Comparison of ENCODE assay signal across 23 cellular contexts in genomic region chr1:206111528-206111927, GRCh38. TPM values are rescaled to one million over a fixed set of nuclear protein-coding genes. Genes with fewer than 3 reads are reported as not detected.
A peak's percentile ranks its signal among the peaks of the same experiment; 100 is the strongest.
DNase-seq lines count a peak whose midpoint lies in the region; ATAC-seq and TF ChIP-seq lines count a peak whose summit lies in the region.
"Had no signal": no experiment of that assay in that cellular context is flagged by ENCODE, and none has a peak within 500 bp of the region (broad histone marks: within the 10 kb centered on the region; RNA-seq: fewer than 3 reads in every experiment).

No MANE protein-coding gene starts in this region.

- no peak overlapping the region for H3K4me3 Mint-ChIP-seq in activated CD8-positive, alpha-beta memory T cell treated with anti-CD3 and anti-CD28 coated beads, Interleukin-2, amount 10 ng/mL, durations not matched to agents 7 days and 5 days
- no peak overlapping the region for H3K4me3 Mint-ChIP-seq in activated T-helper 17 cell treated with anti-CD3 and anti-CD28 coated beads, Interleukin-2, amount 50 U/mL, for 72 hours
- H3K4me3 Mint-ChIP-seq: B cell; CD4-positive, CD25-positive, alpha-beta regulatory T cell; IgD-negative memory B cell had no signal

- H3K9me3 Mint-ChIP-seq in activated CD8-positive, alpha-beta memory T cell treated with anti-CD3 and anti-CD28 coated beads, Interleukin-2, amount 10 ng/mL, durations not matched to agents 7 days and 5 days (ENCODE audit: low read depth) = no peaks in the 10 kb centered on the region
- H3K9me3 Mint-ChIP-seq in activated T-helper 17 cell treated with anti-CD3 and anti-CD28 coated beads, Interleukin-2, amount 50 U/mL, for 72 hours = no peaks in the 10 kb centered on the region
- H3K9me3 Mint-ChIP-seq: CD4-positive, CD25-positive, alpha-beta regulatory T cell; IgD-negative memory B cell had no signal

- no peaks in the 10 kb centered on the region for H3K36me3 Mint-ChIP-seq in activated CD8-positive, alpha-beta memory T cell treated with anti-CD3 and anti-CD28 coated beads, Interleukin-2, amount 10 ng/mL, durations not matched to agents 7 days and 5 days
- no peaks in the 10 kb centered on the region for H3K36me3 Mint-ChIP-seq in activated T-helper 17 cell treated with anti-CD3 and anti-CD28 coated beads, Interleukin-2, amount 50 U/mL, for 72 hours (ENCODE audit: low read depth)
- H3K36me3 Mint-ChIP-seq: CD4-positive, CD25-positive, alpha-beta regulatory T cell had no signal

- no peak overlapping the region for H3K27ac Mint-ChIP-seq in activated CD8-positive, alpha-beta memory T cell treated with anti-CD3 and anti-CD28 coated beads, Interleukin-2, amount 10 ng/mL, durations not matched to agents 7 days and 5 days
- no peak overlapping the region for H3K27ac Mint-ChIP-seq in activated T-helper 17 cell treated with anti-CD3 and anti-CD28 coated beads, Interleukin-2, amount 50 U/mL, for 72 hours
- H3K27ac Mint-ChIP-seq: B cell; CD4-positive, CD25-positive, alpha-beta regulatory T cell had no signal

- no peak for ATAC-seq in activated CD8-positive, alpha-beta memory T cell treated with anti-CD3 and anti-CD28 coated beads, Interleukin-2, amount 10 ng/mL, durations not matched to agents 7 days and 5 days
- ATAC-seq in esophagus mucosa = peak; percentile 52
- ATAC-seq in activated T-helper 17 cell treated with anti-CD3 and anti-CD28 coated beads, Interleukin-2, amount 50 U/mL, for 72 hours (replicated peaks) = no peak
- ATAC-seq: GM12878 had no signal

- CTCF ChIA-PET in activated CD8-positive, alpha-beta memory T cell treated with anti-CD3 and anti-CD28 coated beads, Interleukin-2, amount 10 ng/mL, durations not matched to agents 7 days and 5 days (lab: Charles Lee) = interaction anchor here (0.8 to 11.6 kb wide), 2 partner anchors 80 to 134 kb away, joined by 3 to 129 read pairs; no protein-coding TSS in a partner anchor

- H3K4me2 ChIP-seq in osteoblast (ENCODE audit: insufficient read depth, low read length) = no peak overlapping the region

- H3K27me3 ChIP-seq in osteoblast (ENCODE audit: insufficient read depth, low read length) (peaks cover 36% of the 10 kb centered on the region), vagina (no peaks in the 10 kb centered on the region)

- H3K4me1 ChIP-seq in osteoblast (ENCODE audit: insufficient read depth, low read length) (no peaks in the 10 kb centered on the region), vagina (peaks cover under 1% of the 10 kb centered on the region)
- H3K4me1 ChIP-seq: Caco-2, SJCRH30 had no signal

- H3K27ac ChIP-seq in osteoblast (ENCODE audit: low read depth, low read length) (no peak overlapping the region), vagina (no peak overlapping the region)
- H3K27ac ChIP-seq: SJCRH30 had no signal

- no peak overlapping the region for H2AFZ ChIP-seq in osteoblast (ENCODE audit: low read length)

- TF ChIP-seq POLR2A in vagina (IDR thresholded peaks at IDR 0.05) = no peak

- peak; percentile 24 for DNase-seq in activated CD8-positive, alpha-beta memory T cell treated with anti-CD3 and anti-CD28 coated beads for 24 hours
- DNase-seq in activated CD8-positive, alpha-beta memory T cell treated with anti-CD3 and anti-CD28 coated beads, Interleukin-2, amount 50 U/mL, for 4 hours = no peak
- peak; percentile 23 for DNase-seq in activated CD8-positive, alpha-beta memory T cell treated with anti-CD3 and anti-CD28 coated beads, Interleukin-2, amount 10 ng/mL, durations not matched to agents 7 days and 5 days
- DNase-seq in osteoblast (ENCODE audit: insufficient read length, low spot score, missing footprints) (peak; percentile 56), activated gamma-delta T cell treated with Interleukin-2 at 50 U/mL for 16 hours (no peak), vagina (ENCODE audit: extremely low spot score in 2 of 2) (no peak)
- DNase-seq: Caco-2; CD4-positive, CD25-positive, alpha-beta regulatory T cell; GOT3; Kasumi-1; MM.1S; NCI-H1105 treated with DMSO at 0.1 percent for 48 hours; NCI-H1694 treated with DMSO at 0.1 percent for 48 hours; NCI-H510A treated with DMSO at 0.1 percent for 48 hours; NCI-H774; OCI-M1; SJCRH30 had no signal

- no peaks in the 10 kb centered on the region for H3K4me1 Mint-ChIP-seq in activated CD8-positive, alpha-beta memory T cell treated with anti-CD3 and anti-CD28 coated beads, Interleukin-2, amount 10 ng/mL, durations not matched to agents 7 days and 5 days
- H3K4me1 Mint-ChIP-seq in activated T-helper 17 cell treated with anti-CD3 and anti-CD28 coated beads, Interleukin-2, amount 50 U/mL, for 72 hours = no peaks in the 10 kb centered on the region

- H3K27me3 Mint-ChIP-seq in activated CD8-positive, alpha-beta memory T cell treated with anti-CD3 and anti-CD28 coated beads, Interleukin-2, amount 10 ng/mL, durations not matched to agents 7 days and 5 days = peaks cover 31% of the 10 kb centered on the region
- H3K27me3 Mint-ChIP-seq in activated T-helper 17 cell treated with anti-CD3 and anti-CD28 coated beads, Interleukin-2, amount 50 U/mL, for 72 hours = peaks cover 13% of the 10 kb centered on the region
- H3K27me3 Mint-ChIP-seq: B cell had no signal

- intact Hi-C loops in vagina (cut with DNase I) = no loop called here

- H3K9me3 ChIP-seq in osteoblast (ENCODE audit: low read depth, low read length) (no peaks in the 10 kb centered on the region), vagina (no peaks in the 10 kb centered on the region)
- H3K9me3 ChIP-seq: Caco-2, SJCRH30 had no signal

- no peaks in the 10 kb centered on the region for H4K20me1 ChIP-seq in osteoblast (ENCODE audit: insufficient read depth, low read length)

- no peaks in the 10 kb centered on the region for H3K79me2 ChIP-seq in osteoblast (ENCODE audit: insufficient read depth, low read length)

- no peak overlapping the region for H3K4me3 ChIP-seq in osteoblast (ENCODE audit: insufficient read depth, low read length)
- no peak overlapping the region for H3K4me3 ChIP-seq in vagina
- H3K4me3 ChIP-seq: GM12878, SJCRH30 had no signal

- TF ChIP-seq CTCF in osteoblast (IDR thresholded peaks at IDR 0.05; ENCODE audit: extremely low read depth, low read depth, low read length) (no peak), vagina (IDR thresholded peaks at IDR 0.05) (no peak)

- H3K36me3 ChIP-seq in osteoblast (ENCODE audit: insufficient read depth, low read length) (no peaks in the 10 kb centered on the region), vagina (no peaks in the 10 kb centered on the region)
- H3K36me3 ChIP-seq: SJCRH30 had no signal

RNA-seq across cellular contexts. Expression of gene AVPR1B, which starts 5.7 kb away (rescaled TPM):
- not detected for total RNA-seq in activated CD8-positive, alpha-beta memory T cell treated with anti-CD3 and anti-CD28 coated beads, Interleukin-2, amount 10 ng/mL, durations not matched to agents 7 days and 5 days
- total RNA-seq in esophagus mucosa (not detected), osteoblast (not detected in 2 replicates), vagina (not detected)
- total RNA-seq in activated T-helper 17 cell treated with anti-CD3 and anti-CD28 coated beads, Interleukin-2, amount 50 U/mL, for 72 hours = not detected
- total RNA-seq: A172; Caco-2; CD4-positive, CD25-positive, alpha-beta regulatory T cell; GM12878 had no signal

RNA-seq across cellular contexts. Expression of gene RHEX, which starts 58.6 kb away (rescaled TPM):
- total RNA-seq in activated CD8-positive, alpha-beta memory T cell treated with anti-CD3 and anti-CD28 coated beads, Interleukin-2, amount 10 ng/mL, durations not matched to agents 7 days and 5 days = not detected
- total RNA-seq in esophagus mucosa (0.48 TPM), osteoblast (not detected in 2 replicates), vagina (1.7 TPM)
- total RNA-seq in activated T-helper 17 cell treated with anti-CD3 and anti-CD28 coated beads, Interleukin-2, amount 50 U/mL, for 72 hours = not detected
- total RNA-seq: A172; Caco-2; CD4-positive, CD25-positive, alpha-beta regulatory T cell; SJCRH30 had no signal

Comparison
In these comparisons a context has a peak if more than half of its experiments do, and no peak if none do; other contexts are left out.
1. DNase-seq: peak in activated CD8-positive, alpha-beta memory T cell treated with anti-CD3 and anti-CD28 coated beads for 24 hours (single experiment), activated CD8-positive, alpha-beta memory T cell treated with anti-CD3 and anti-CD28 coated beads, Interleukin-2, amount 10 ng/mL, durations not matched to agents 7 days and 5 days (single experiment) and osteoblast (single experiment); none in activated CD8-positive, alpha-beta memory T cell treated with anti-CD3 and anti-CD28 coated beads, Interleukin-2, amount 50 U/mL, for 4 hours (single experiment), activated gamma-delta T cell treated with Interleukin-2 at 50 U/mL for 16 hours (single experiment) and vagina (0 of 2).